26 cellular contexts compared by ENCODE assay signal in the genomic region with DNA sequence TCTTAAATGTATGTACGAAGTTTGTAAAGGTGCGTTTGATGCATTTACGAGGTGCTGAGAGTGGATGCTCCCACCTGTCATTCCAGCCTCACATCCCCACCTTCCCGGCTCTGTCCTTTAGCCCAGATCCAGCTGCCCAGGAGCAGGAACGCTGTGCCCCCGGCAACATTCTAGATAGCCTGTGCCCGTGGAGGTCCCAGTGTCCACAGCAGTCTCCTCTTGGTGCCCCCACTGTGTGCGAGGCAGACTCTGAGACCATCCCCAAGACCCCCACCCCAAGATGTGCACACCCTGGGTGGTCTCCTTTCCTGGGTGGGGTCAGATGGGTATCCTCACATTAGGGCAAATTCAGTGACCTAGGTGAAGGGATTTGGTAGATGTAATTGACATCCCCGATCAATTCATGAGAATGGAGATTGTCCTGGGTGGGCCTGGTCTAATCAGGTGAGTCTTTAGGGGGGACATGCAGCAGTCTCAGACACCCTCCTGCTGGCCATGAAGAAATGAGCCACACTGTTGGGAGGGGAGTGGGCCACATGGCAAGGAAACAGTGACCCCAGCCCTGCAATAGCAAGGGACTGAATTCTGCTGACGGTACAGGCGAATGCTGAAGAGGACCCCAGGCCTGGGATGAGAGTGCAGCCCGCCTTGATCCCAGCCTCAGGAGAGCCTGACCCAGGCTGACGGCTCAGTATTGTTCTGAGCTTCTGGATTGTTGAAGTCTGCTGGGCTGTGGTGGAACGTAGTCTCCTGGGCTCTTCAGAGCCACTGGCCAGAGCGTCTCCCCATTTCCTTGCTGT.
"Had no signal": no experiment of that assay in that cellular context is flagged by ENCODE, and none has a peak within 500 bp of the region (broad histone marks: within the 10 kb centered on the region; RNA-seq: fewer than 3 reads in every experiment).

No MANE protein-coding gene starts in this region.

- H3K27ac ChIP-seq: ascending aorta, body of pancreas, KMS-11 had no signal

- H3K9me3 Mint-ChIP-seq: activated naive CD4-positive, alpha-beta T cell treated with anti-CD3 and anti-CD28 coated beads, Interleukin-2, amount 50 U/mL, for 24 hours had no signal

- H3K27me3 Mint-ChIP-seq: activated CD8-positive, alpha-beta memory T cell treated with anti-CD3 and anti-CD28 coated beads, Interleukin-2, amount 10 ng/mL, durations not matched to agents 7 days and 5 days; activated naive CD4-positive, alpha-beta T cell treated with anti-CD3 and anti-CD28 coated beads, Interleukin-2, amount 50 U/mL, for 24 hours; activated T-cell treated with anti-CD3 and anti-CD28 coated beads, Interleukin-2, amount 50 U/mL, for 24 hours had no signal

- H3K9me3 ChIP-seq: ascending aorta, body of pancreas, MG63 had no signal

- H3K4me1 Mint-ChIP-seq: activated CD8-positive, alpha-beta memory T cell treated with anti-CD3 and anti-CD28 coated beads, Interleukin-2, amount 10 ng/mL, durations not matched to agents 7 days and 5 days; WTC11 had no signal

- FAIRE-seq: bronchial epithelial cell, RCC 7860 had no signal

- H3K9ac ChIP-seq: KMS-11 had no signal

- H3K27me3 ChIP-seq: ascending aorta, body of pancreas, MG63 had no signal

- H3K4me2 ChIP-seq: KMS-11 had no signal

- ATAC-seq: activated CD8-positive, alpha-beta memory T cell treated with anti-CD3 and anti-CD28 coated beads, Interleukin-2, amount 10 ng/mL, durations not matched to agents 7 days and 5 days; body of pancreas; PC-3; WTC11 had no signal

- H3K27ac Mint-ChIP-seq: activated CD8-positive, alpha-beta memory T cell treated with anti-CD3 and anti-CD28 coated beads, Interleukin-2, amount 10 ng/mL, durations not matched to agents 7 days and 5 days; activated T-cell treated with anti-CD3 and anti-CD28 coated beads, Interleukin-2, amount 50 U/mL, for 24 hours; activated T-helper 1 cell treated with anti-CD3 and anti-CD28 coated beads, Interleukin-12 subunit alpha, Interleukin-12 subunit beta, Interleukin-2, Interleukin-4 antibody, amounts not matched to agents 30 ng/mL and 10 ng/mL and 1 ng/mL, durations not matched to agents 14 hours and 24 hours and 36 hours; T-helper 1 cell treated with Interleukin-12 subunit alpha and Interleukin-12 subunit beta and Interleukin-4 antibody, amounts not matched to agents 30 μg/mL and 1 μg/mL, for 36 hours; WTC11 had no signal

- DNase-seq: activated CD4-positive, alpha-beta T cell treated with anti-CD3 and anti-CD28 coated beads for 48 hours; activated CD4-positive, alpha-beta T cell treated with anti-CD3 and anti-CD28 coated beads, Interleukin-2, amount 50 U/mL, for 48 hours; activated CD4-positive, CD25-positive, alpha-beta regulatory T cell treated with anti-CD3 and anti-CD28 coated beads, Interleukin-2, amount 50 U/mL, for 72 hours; activated CD8-positive, alpha-beta memory T cell treated with anti-CD3 and anti-CD28 coated beads, Interleukin-2, amount 10 ng/mL, durations not matched to agents 7 days and 5 days; activated effector memory CD4-positive, alpha-beta T cell treated with Interleukin-2 at 50 U/mL for 16 hours; activated naive CD4-positive, alpha-beta T cell; activated T-cell treated with anti-CD3 and anti-CD28 coated beads, Interleukin-2, amount 50 U/mL, for 24 hours; body of pancreas; MG63; NCI-H1105; NCI-H1436; NCI-H1694 treated with DMSO at 0.1 percent for 48 hours; NCI-H2029 treated with DMSO at 0.1 percent for 48 hours; NCI-H510A treated with DMSO at 0.1 percent for 48 hours; NCI-H69; NK-92 treated with Interleukin-12 subunit alpha and Interleukin-12 subunit beta, amount 100 ng/mL, for 24 hours; PC-3; SHP77 had no signal

- H3K4me3 Mint-ChIP-seq: activated CD8-positive, alpha-beta memory T cell treated with anti-CD3 and anti-CD28 coated beads, Interleukin-2, amount 10 ng/mL, durations not matched to agents 7 days and 5 days; activated naive CD4-positive, alpha-beta T cell treated with anti-CD3 and anti-CD28 coated beads, Interleukin-2, amount 50 U/mL, for 24 hours; activated T-cell treated with anti-CD3 and anti-CD28 coated beads, Interleukin-2, amount 50 U/mL, for 24 hours; activated T-helper 1 cell treated with anti-CD3 and anti-CD28 coated beads, Interleukin-12 subunit alpha, Interleukin-12 subunit beta, Interleukin-2, Interleukin-4 antibody, amounts not matched to agents 30 ng/mL and 10 ng/mL and 1 ng/mL, durations not matched to agents 14 hours and 24 hours and 36 hours; T-helper 1 cell treated with Interleukin-12 subunit alpha and Interleukin-12 subunit beta and Interleukin-4 antibody, amounts not matched to agents 30 μg/mL and 1 μg/mL, for 36 hours; WTC11 had no signal

- H3K4me3 ChIP-seq: ascending aorta, body of pancreas, MG63 had no signal

- H3K4me1 ChIP-seq: body of pancreas had no signal

- H3K36me3 ChIP-seq: MG63 had no signal
